In the genomic region with DNA sequence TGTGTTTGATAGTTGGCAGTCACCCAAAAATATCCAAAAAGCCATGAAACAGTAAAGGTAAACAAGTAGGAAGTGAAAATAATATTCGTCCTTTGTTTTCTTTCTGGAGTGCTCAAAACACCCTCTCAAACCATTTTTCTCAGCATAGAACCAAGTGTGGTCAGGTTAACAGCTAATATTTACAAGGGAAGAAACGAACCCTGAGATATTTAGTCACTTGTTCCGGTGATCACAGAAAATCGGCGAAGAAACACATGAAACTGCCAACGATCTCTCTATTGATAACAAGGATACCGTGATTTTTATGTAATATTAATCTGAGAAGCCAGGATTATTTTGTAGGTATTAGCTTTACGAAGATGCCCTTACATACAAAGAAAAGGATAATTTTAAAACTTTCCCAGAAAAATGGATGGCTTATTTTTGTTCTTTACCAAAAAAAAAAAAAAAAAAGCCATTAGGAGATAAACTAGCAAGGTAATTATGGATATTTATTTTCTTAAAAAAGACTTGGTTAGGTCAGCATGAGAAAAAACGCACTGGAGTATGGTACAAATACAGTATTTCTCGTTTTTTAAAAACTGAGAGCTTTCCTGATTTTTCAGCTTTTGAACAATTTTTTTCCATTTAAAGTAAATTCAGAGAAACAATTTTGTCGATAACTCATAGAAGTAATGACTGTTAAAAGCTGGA, we compare ENCODE assay signal across 8 cellular contexts.
DNase-seq lines count a peak whose midpoint lies in the region; ATAC-seq and TF ChIP-seq lines count a peak whose summit lies in the region.

No MANE protein-coding gene starts in this region.

- H3K27me3 ChIP-seq in neuronal stem cell (ENCODE audit: control insufficient read depth in 3 of 3, insufficient read depth in 3 of 3, low read depth in 1 of 3, low read length in 3 of 3), result no peaks in the 10 kb centered on the region

- H3K23ac ChIP-seq in neuronal stem cell (ENCODE audit: low read depth, low read length, poor library complexity), result no peak overlapping the region

- TF ChIP-seq CTCF in endothelial cell (IDR thresholded peaks at IDR 0.05; ENCODE audit: unreplicated experiment), result no peak

- H3K27ac Mint-ChIP-seq in endothelial cell (ENCODE audit: unreplicated experiment), result peak overlapping the region; percentile 99

- H3K9me3 Mint-ChIP-seq in endothelial cell (ENCODE audit: unreplicated experiment), result no peaks in the 10 kb centered on the region

- H2AFZ ChIP-seq in neuronal stem cell (ENCODE audit: low read length), result peak overlapping the region; percentile 86

- H3K4me2 ChIP-seq in neuronal stem cell (ENCODE audit: insufficient read depth, low read length, poor library complexity, severe bottlenecking), result peak overlapping the region; percentile 56

- peaks cover 0 to 11% of the 10 kb centered on the region in 2 donors for H3K4me1 ChIP-seq in neuronal stem cell (ENCODE audit: control insufficient read depth in 2 of 2, insufficient read depth in 1 of 2, low read depth in 1 of 2, low read length in 2 of 2)

- H3K4me1 Mint-ChIP-seq in endothelial cell (ENCODE audit: unreplicated experiment), result peaks cover 23% of the 10 kb centered on the region

- H4K91ac ChIP-seq in neuronal stem cell (ENCODE audit: low read depth, low read length, poor library complexity), result no peak overlapping the region

- no peak overlapping the region for H2BK5ac ChIP-seq in neuronal stem cell (ENCODE audit: low read length)

- H3K14ac ChIP-seq in neuronal stem cell (ENCODE audit: low read length), result no peak overlapping the region

- no peaks in the 10 kb centered on the region for H3K79me1 ChIP-seq in neuronal stem cell (ENCODE audit: low read depth, low read length)

- H3K18ac ChIP-seq in neuronal stem cell (ENCODE audit: low read length), result no peak overlapping the region

- peaks cover 10% of the 10 kb centered on the region for H3K36me3 Mint-ChIP-seq in endothelial cell (ENCODE audit: low read depth, unreplicated experiment)

- H3K4me3 Mint-ChIP-seq in endothelial cell (ENCODE audit: unreplicated experiment), result peak overlapping the region; percentile 95

- H3K36me3 ChIP-seq in SK-N-MC (ENCODE audit: insufficient read depth, low read length) (no peaks in the 10 kb centered on the region), neuronal stem cell (replicated peaks in 1 of 2; ENCODE audit: control insufficient read depth in 2 of 2, insufficient read depth in 2 of 2, low read length in 2 of 2) (no peaks in the 10 kb centered on the region)

- H2BK12ac ChIP-seq in neuronal stem cell (ENCODE audit: low read length), result no peak overlapping the region

- H2BK120ac ChIP-seq in neuronal stem cell (ENCODE audit: low read depth, low read length), result no peak overlapping the region

- H3K9me3 ChIP-seq in SK-N-MC (ENCODE audit: low read depth, low read length) (no peaks in the 10 kb centered on the region), neuronal stem cell (replicated peaks in 1 of 2; ENCODE audit: control insufficient read depth in 2 of 2, insufficient read depth in 1 of 2, low read depth in 1 of 2, low read length in 2 of 2) (peaks cover 0 to 3% of the 10 kb centered on the region in 2 donors)

- peak; percentile 7 for DNase-seq in activated T-cell treated with anti-CD3 and anti-CD28 coated beads for 24 hours (ENCODE audit: low read depth)
- DNase-seq in activated T-cell treated with anti-CD3 and anti-CD28 coated beads, Interleukin-2, amount 50 U/mL, for 48 hours, result no peak
- no peak for DNase-seq in SK-N-MC (ENCODE audit: low read depth, low spot score)
- DNase-seq in endothelial cell (ENCODE audit: low spot score), result no peak
- DNase-seq in neuronal stem cell (ENCODE audit: low spot score), result no peak
- DNase-seq in Ammon's horn (ENCODE audit: low spot score), result no peak
- no peak for DNase-seq in NCI-H1436 (lab: John Stamatoyannopoulos, UW)

- H3K9ac ChIP-seq in SK-N-MC (ENCODE audit: insufficient read length) (peak overlapping the region; percentile 98), neuronal stem cell (ENCODE audit: low read depth, low read length, poor library complexity) (no peak overlapping the region)

- peaks cover 21% of the 10 kb centered on the region for H3K27me3 Mint-ChIP-seq in endothelial cell (ENCODE audit: unreplicated experiment)

- H3K27ac ChIP-seq in SK-N-MC (peak overlapping the region; percentile 99), neuronal stem cell (replicated peaks; ENCODE audit: low read length) (peak overlapping the region; percentile 100)

- H3K4me3 ChIP-seq in SK-N-MC (peak overlapping the region; percentile 99), neuronal stem cell (ENCODE audit: low read length in 2 of 2) (peak overlapping the region; percentile 65 to 98)

- no peak for ATAC-seq in HG02623 (IDR thresholded peaks at IDR 0.05; ENCODE audit: unreplicated experiment)

- H3K4ac ChIP-seq in neuronal stem cell (ENCODE audit: low read length), result no peak overlapping the region

- H2BK15ac ChIP-seq in neuronal stem cell (ENCODE audit: low read length), result no peak overlapping the region

- H4K8ac ChIP-seq in neuronal stem cell (ENCODE audit: low read depth, low read length), result no peak overlapping the region

- no peak overlapping the region for H2AK5ac ChIP-seq in neuronal stem cell (ENCODE audit: low read depth, low read length)

- WGBS in neuronal stem cell (ENCODE audit: extremely low coverage in 2 of 2, insufficient read length in 2 of 2, insufficient replicate concordance in 1 of 2), 2 donors, result no CpG with 5 or more reads among the region's 11 CpGs
